In the genomic region with DNA sequence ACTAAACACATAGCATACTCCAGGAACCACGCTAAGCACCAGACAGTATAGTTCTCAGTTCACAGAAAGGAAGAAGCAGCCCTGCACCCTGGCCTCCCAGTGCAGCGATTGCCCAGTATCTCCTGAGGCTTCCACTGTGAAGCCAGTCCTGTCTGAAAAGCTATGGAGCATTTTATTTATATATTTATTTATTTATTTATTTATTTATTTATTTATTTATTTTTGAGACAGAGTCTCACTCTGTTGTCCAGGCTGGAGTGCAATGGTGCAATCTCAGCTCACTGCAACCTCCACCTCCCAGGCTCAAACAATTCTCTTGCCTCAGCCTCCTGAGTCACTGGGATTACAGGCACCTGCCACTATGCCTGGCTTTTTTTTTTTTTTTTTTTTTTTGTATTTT, we compare ENCODE assay signal across 14 cellular contexts. TPM values are rescaled to one million over a fixed set of nuclear protein-coding genes. Genes with fewer than 3 reads are reported as not detected.
"Had no signal": no experiment of that assay in that cellular context is flagged by ENCODE, and none has a peak within 500 bp of the region (broad histone marks: within the 10 kb centered on the region; RNA-seq: fewer than 3 reads in every experiment).

No MANE protein-coding gene starts in this region.

RNA-seq across cellular contexts. Expression of a gene that starts 25.5 kb away (rescaled TPM):
- total RNA-seq: activated B cell treated with CpG ODN at 0.5 μM for 24 hours; activated CD4-positive, alpha-beta memory T cell treated with anti-CD3 and anti-CD28 coated beads for 36 hours; activated CD4-positive, alpha-beta memory T cell treated with anti-CD3 and anti-CD28 coated beads, Interleukin-2, amount 10 ng/mL, durations not matched to agents 7 days and 5 days; activated CD4-positive, alpha-beta T cell treated with anti-CD3 and anti-CD28 coated beads for 36 hours; activated CD4-positive, alpha-beta T cell treated with anti-CD3 and anti-CD28 coated beads, Interleukin-2, amount 10 ng/mL, durations not matched to agents 24 days and 14 days; activated CD4-positive, alpha-beta T cell treated with anti-CD3 and anti-CD28 coated beads, Interleukin-2, amount 10 ng/mL, durations not matched to agents 7 days and 5 days; activated CD8-positive, alpha-beta memory T cell treated with anti-CD3 and anti-CD28 coated beads for 36 hours; activated CD8-positive, alpha-beta memory T cell treated with anti-CD3 and anti-CD28 coated beads, Interleukin-2, amount 10 ng/mL, durations not matched to agents 7 days and 5 days; activated CD8-positive, alpha-beta T cell treated with anti-CD3 and anti-CD28 coated beads for 36 hours; activated CD8-positive, alpha-beta T cell treated with anti-CD3 and anti-CD28 coated beads, Interleukin-2, amount 10 ng/mL, durations not matched to agents 7 days and 5 days; T-helper 1 cell treated with Interleukin-12 subunit alpha and Interleukin-12 subunit beta and Interleukin-4 antibody, amounts not matched to agents 30 ng/mL and 1 ng/mL, for 36 hours; T-helper 17 cell; T-helper 2 cell treated with Interferon-gamma antibody and Interleukin-4, amounts not matched to agents 100 ng/mL and 5 ng/mL, for 36 hours; WTC11 had no signal
